1 cellular context compared by ENCODE assay signal in genomic region chr11:134741453-134742227, GRCh38.
TF ChIP-seq lines count a peak whose summit lies in the region.

No MANE protein-coding gene starts in this region.

TF ChIP-seq in HepG2, 621 proteins besides CTCF, POLR2A, EP300 and RAD21 (continued from another document):
- TF ChIP-seq ZBTB2 (CRISPR knock-in tag; IDR thresholded peaks at IDR 0.05; ENCODE audit: low read depth) (no peak), BORCS8-MEF2B (CRISPR knock-in tag; IDR thresholded peaks at IDR 0.05) (no peak), ZNF619 (CRISPR knock-in tag; IDR thresholded peaks at IDR 0.05) (no peak), NFKBIZ (CRISPR knock-in tag; IDR thresholded peaks at IDR 0.05) (no peak), ZNF10 (CRISPR knock-in tag; IDR thresholded peaks at IDR 0.05; ENCODE audit: borderline replicate concordance, low read depth) (no peak), ZNF768 (CRISPR knock-in tag; IDR thresholded peaks at IDR 0.05) (no peak)
